Comparison of ENCODE assay signal across 10 cellular contexts in the genomic region with DNA sequence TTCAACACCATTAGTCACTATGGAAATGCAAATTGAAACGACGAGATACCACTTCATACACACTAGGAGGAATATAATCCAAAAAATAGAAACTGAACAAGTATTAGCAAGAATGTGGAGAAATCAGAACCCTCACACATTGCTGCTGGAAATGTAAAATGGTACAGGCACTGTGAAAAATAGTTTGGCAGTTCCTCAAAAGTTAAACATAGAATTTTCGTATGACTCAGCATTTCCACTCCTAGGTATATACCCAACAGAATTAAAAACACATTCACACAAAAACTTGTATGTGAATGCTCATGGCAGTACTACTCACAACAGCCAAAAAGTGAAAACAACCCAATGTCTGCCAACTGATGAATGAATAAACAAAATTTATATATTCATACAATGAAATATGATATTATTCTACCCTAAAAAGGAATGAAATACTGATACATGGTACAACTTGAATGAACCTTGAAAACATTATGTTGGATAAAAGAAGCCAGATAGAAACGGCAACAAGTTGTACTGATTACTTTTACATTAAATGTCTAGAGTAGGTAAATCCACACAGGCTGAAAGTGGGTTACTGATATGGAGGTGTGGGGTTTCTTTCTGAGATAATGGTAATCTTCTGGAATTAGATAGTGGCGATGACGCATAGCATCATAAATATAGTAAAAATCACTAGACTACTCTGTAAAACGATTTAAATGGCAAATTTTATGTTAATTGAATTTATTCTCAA. TPM values are rescaled to one million over a fixed set of nuclear protein-coding genes. Genes with fewer than 3 reads are reported as not detected.
A peak's percentile ranks its signal among the peaks of the same experiment; 100 is the strongest.
DNase-seq lines count a peak whose midpoint lies in the region; ATAC-seq, FAIRE-seq and TF ChIP-seq lines count a peak whose summit lies in the region.
"Had no signal": no experiment of that assay in that cellular context is flagged by ENCODE, and none has a peak within 500 bp of the region (broad histone marks: within the 10 kb centered on the region; RNA-seq: fewer than 3 reads in every experiment).

No MANE protein-coding gene starts in this region.

- no peaks in the 10 kb centered on the region; a peak in 1 of 5 replicates for H3K27me3 ChIP-seq in HepG2 (ENCODE audit: control insufficient read depth in 1 of 2, insufficient read depth in 2 of 2, low read length in 2 of 2)
- H3K27me3 ChIP-seq: left lung had no signal

- no peaks in the 10 kb centered on the region for H4K20me1 ChIP-seq in HepG2 (ENCODE audit: insufficient read depth, low read length)

- TF ChIP-seq CTCF in HepG2 (CRISPR knock-in tag; IDR thresholded peaks at IDR 0.05) = no peak

- H3K27ac ChIP-seq in HepG2 (ENCODE audit: extremely low read length, insufficient read depth, low read length) = no peak overlapping the region
- H3K27ac ChIP-seq: left lung had no signal

- in situ Hi-C loops in HepG2 (cut with HindIII; ENCODE audit: extremely low pct_ligation_motif_present, low pct_unique_long_range_greater_than_20kb) = no loop called here

- BruUV-seq in HepG2 (replicated peaks; lab: Mats Ljungman, UMichigan) = no TSS peak

- CTCF ChIA-PET in HepG2 (lab: Yijun Ruan, JAX; ENCODE audit: low intra/inter-chr PET ratio, low total read pairs) = no interaction called here

- H3K4me3 ChIP-seq in HepG2 (replicated peaks in 1 of 3; ENCODE audit: insufficient read depth in 1 of 3, low read depth in 2 of 3, low read length in 3 of 3) = no peak overlapping the region
- H3K4me3 ChIP-seq: left lung had no signal

- no peaks in the 10 kb centered on the region for H3K36me3 ChIP-seq in HepG2 (replicated peaks in 1 of 2; ENCODE audit: control insufficient read depth in 1 of 2, insufficient read depth in 2 of 2, low read length in 2 of 2)
- H3K36me3 ChIP-seq: left lung had no signal

- intact Hi-C loops in HepG2 (cut with micrococcal nuclease; ENCODE audit: unreplicated experiment) = no loop called here

- TF ChIP-seq RAD21 in HepG2 (CRISPR knock-in tag; IDR thresholded peaks at IDR 0.05) = no peak

- no peak for FAIRE-seq in HepG2 (lab: Jason Lieb, UNC)

- TF ChIP-seq EP300 in HepG2 (IDR thresholded peaks at IDR 0.05; ENCODE audit: low read depth in 2 of 2, low read length in 2 of 2) = no peak
- TF ChIP-seq EP300 in HepG2 (CRISPR knock-in tag; IDR thresholded peaks at IDR 0.05; ENCODE audit: borderline replicate concordance) = no peak

- TF ChIP-seq POLR2A in HepG2 (IDR thresholded peaks at IDR 0.05; ENCODE audit: insufficient read depth in 1 of 2, low read depth in 2 of 2, low read length in 2 of 2) = no peak

- H2AFZ ChIP-seq in HepG2 (ENCODE audit: low read length) = no peak overlapping the region

- ATAC-seq in GM19324 (IDR thresholded peaks at IDR 0.05; ENCODE audit: low FRiP score, unreplicated experiment) (peak; percentile 32), HG02973 (IDR thresholded peaks at IDR 0.05; ENCODE audit: unreplicated experiment) (peak; percentile 46), HepG2 (no peak)

- DNase-seq in NOMO-1 treated with DMSO at 0.1 percent for 48 hours (lab: John Stamatoyannopoulos, UW; ENCODE audit: unreplicated experiment) (peak; percentile 85), HepG2 (ENCODE audit: low spot score) (no peak), 8988T (no peak), NCI-H2081 treated with DMSO at 0.1 percent for 48 hours (lab: John Stamatoyannopoulos, UW) (no peak), mucosa of gallbladder (ENCODE audit: low spot score) (no peak), activated T-cell treated with anti-CD3 and anti-CD28 coated beads for 4 hours (no peak)
- DNase-seq: left lung, NCI-H2227 treated with DMSO at 0.1 percent for 48 hours had no signal

- H3K4me2 ChIP-seq in HepG2 (ENCODE audit: low read depth, low read length) = no peak overlapping the region

- POLR2A ChIA-PET in HepG2 (lab: Yijun Ruan, JAX) = no interaction called here

- H3K79me2 ChIP-seq in HepG2 (ENCODE audit: insufficient read depth, low read length) = no peaks in the 10 kb centered on the region

- no peaks in the 10 kb centered on the region for H3K9me3 ChIP-seq in HepG2 (ENCODE audit: low read length)
- H3K9me3 ChIP-seq: left lung had no signal

- 56% methylated on average over 7 of the region's 7 CpGs for WGBS in HepG2 (ENCODE audit: low lambda C conversion rate)

- H3K9ac ChIP-seq in HepG2 (ENCODE audit: insufficient read depth, low read depth, low read length) = no peak overlapping the region

- no peaks in the 10 kb centered on the region for H3K4me1 ChIP-seq in HepG2 (ENCODE audit: insufficient read depth, low read length)
- H3K4me1 ChIP-seq: left lung had no signal

TF ChIP-seq in HepG2, 621 proteins besides CTCF, POLR2A, EP300 and RAD21:
- TF ChIP-seq MAFK (conservative IDR thresholded peaks at IDR 0.05 in 1 of 2, IDR thresholded peaks at IDR 0.05 in 1 of 2; ENCODE audit: low read length in 2 of 2) (peak; percentile 75 to 90), NFE2L2 (IDR thresholded peaks at IDR 0.05; ENCODE audit: low read length) (peak; percentile 74), MTF2 (CRISPR knock-in tag; IDR thresholded peaks at IDR 0.05; ENCODE audit: borderline replicate concordance) (no peak), MAFF (IDR thresholded peaks at IDR 0.05; ENCODE audit: low read depth, low read length) (peak; percentile 78)

RNA-seq across cellular contexts. Expression of a gene that starts 22.3 kb away (rescaled TPM):
- total RNA-seq in HepG2 (2016; rRNA removed; fragmentation: Illumina TruSeq; extraction: Trizol) = 0.20 TPM in 2 replicates
- total RNA-seq in HepG2 (2016; cell fraction: cytosol; rRNA removed; fragmentation: Illumina TruSeq; extraction: Trizol; ENCODE audit: low read depth) = not detected in 2 replicates
- total RNA-seq in HepG2 (2016; cell fraction: insoluble cytoplasmic fraction; rRNA removed; fragmentation: Illumina TruSeq; extraction: Trizol) = 0.21 and 0.22 TPM in 2 replicates
- 0.09 TPM in 1 of 2 replicates, not detected in the other for total RNA-seq in HepG2 (2016; cell fraction: membrane; rRNA removed; fragmentation: Illumina TruSeq; extraction: Trizol)
- 0.13 and 0.43 TPM in 2 replicates for total RNA-seq in HepG2 (2016; cell fraction: nucleus; rRNA removed; fragmentation: Illumina TruSeq; extraction: Trizol)
- 0.05 and 0.10 TPM in 2 replicates for polyA plus RNA-seq in HepG2 (2011; rRNA removed)
- polyA plus RNA-seq in HepG2 (2011; cell fraction: cytosol; rRNA removed) = 0.08 and 0.09 TPM in 2 replicates
- polyA plus RNA-seq in HepG2 (2011; cell fraction: nucleus; rRNA removed) = 0.14 and 0.17 TPM in 2 replicates
- 0.12 and 0.25 TPM in 2 replicates for polyA plus RNA-seq in HepG2 (2012)
- polyA plus RNA-seq in HepG2 (2016; cell fraction: cytosol; fragmentation: Illumina TruSeq; extraction: Trizol; ENCODE audit: low read depth) = not detected in 2 replicates
- 0.21 TPM in 1 of 2 replicates, not detected in the other for polyA plus RNA-seq in HepG2 (2016; cell fraction: insoluble cytoplasmic fraction; fragmentation: Illumina TruSeq; extraction: Trizol; ENCODE audit: low read depth)
- polyA plus RNA-seq in HepG2 (2016; cell fraction: membrane; fragmentation: Illumina TruSeq; extraction: Trizol; ENCODE audit: low read depth) = 0.08 TPM in 1 of 2 replicates, not detected in the other
- polyA plus RNA-seq in HepG2 (2016; cell fraction: nucleus; fragmentation: Illumina TruSeq; extraction: Trizol; ENCODE audit: insufficient read depth, low read depth) = 0.19 TPM in 1 of 2 replicates, not detected in the other
- 0.12 and 0.91 TPM in 2 replicates for polyA minus RNA-seq in HepG2 (2011; rRNA and poly(A)+ RNA removed; ENCODE audit: low replicate concordance)
- not detected in 2 replicates for polyA minus RNA-seq in HepG2 (2011; cell fraction: cytosol; rRNA and poly(A)+ RNA removed)
- polyA minus RNA-seq in HepG2 (2011; cell fraction: nucleus; rRNA and poly(A)+ RNA removed) = 0.50 and 0.64 TPM in 2 replicates
- total RNA-seq in mucosa of gallbladder = 3.8 TPM
